Comparison of ENCODE assay signal across 16 cellular contexts in the genomic region with DNA sequence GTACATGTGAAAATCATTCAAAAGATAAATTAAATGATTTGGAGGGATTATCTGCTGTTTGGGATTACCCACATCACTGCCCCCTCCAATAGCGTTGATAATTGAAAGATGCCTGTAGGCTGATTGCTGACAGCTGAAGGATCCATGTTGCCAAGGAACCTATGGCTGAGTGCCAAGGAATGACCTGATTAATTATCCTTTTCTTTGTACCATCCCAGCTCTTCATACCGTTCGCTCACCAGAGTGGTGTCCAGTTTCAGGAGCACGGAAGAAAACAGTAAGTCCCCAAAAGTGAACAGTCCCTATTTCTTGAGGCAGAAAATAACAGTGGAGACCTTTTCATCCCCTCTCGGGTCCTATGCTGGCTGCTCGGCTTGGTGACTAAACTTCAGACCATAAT.
DNase-seq lines count a peak whose midpoint lies in the region; TF ChIP-seq lines count a peak whose summit lies in the region.
"Had no signal": no experiment of that assay in that cellular context is flagged by ENCODE, and none has a peak within 500 bp of the region (broad histone marks: within the 10 kb centered on the region; RNA-seq: fewer than 3 reads in every experiment).

No MANE protein-coding gene starts in this region.

- no peak overlapping the region for H3K4me3 ChIP-seq in skeletal muscle satellite cell (ENCODE audit: low read length)
- no peak overlapping the region for H3K4me3 ChIP-seq in thyroid gland (replicated peaks in 1 of 3)
- H3K4me3 ChIP-seq: SJSA1, vagina had no signal

- WGBS in thyroid gland, 2 donors: 76 to 79% methylated on average over 6 of the region's 6 CpGs

- H3K9ac ChIP-seq in skeletal muscle satellite cell (ENCODE audit: low read depth, low read length): no peak overlapping the region

- H3K27me3 ChIP-seq in skeletal muscle satellite cell (ENCODE audit: control insufficient read depth, insufficient read depth, low read length) (no peaks in the 10 kb centered on the region), thyroid gland (no peaks in the 10 kb centered on the region)
- H3K27me3 ChIP-seq: SJSA1, vagina had no signal

- peak overlapping the region; percentile 53 for H3K4me2 ChIP-seq in skeletal muscle satellite cell (ENCODE audit: low read length)

- DNase-seq in NCI-H82 (lab: John Stamatoyannopoulos, UW): peak; percentile 80
- no peak for DNase-seq in NCI-H82 treated with DMSO at 0.1 percent for 48 hours (lab: John Stamatoyannopoulos, UW; ENCODE audit: unreplicated experiment)
- DNase-seq in NCI-H345 treated with DMSO at 0.1 percent for 48 hours (lab: John Stamatoyannopoulos, UW; ENCODE audit: unreplicated experiment): peak; percentile 46
- DNase-seq in astrocyte of the hippocampus (ENCODE audit: low read depth, low spot score): peak; percentile 29
- DNase-seq in GM20000 (ENCODE audit: low spot score): no peak
- DNase-seq in activated T-cell treated with anti-CD3 and anti-CD28 coated beads for 4 hours: no peak
- DNase-seq in thyroid gland: no peak
- DNase-seq: ACHN; activated CD4-positive, alpha-beta T cell treated with anti-CD3 and anti-CD28 coated beads, Interleukin-2, amount 10 ng/mL, durations not matched to agents 7 days and 5 days; activated naive CD8-positive, alpha-beta T cell treated with anti-CD3 and anti-CD28 coated beads, Interleukin-2, amount 10 ng/mL, durations not matched to agents 7 days and 5 days; activated T-cell treated with anti-CD3 and anti-CD28 coated beads, Interleukin-2, amount 50 U/mL, for 24 hours; central memory CD4-positive, alpha-beta T cell; effector memory CD8-positive, alpha-beta T cell had no signal

- H3K36me3 ChIP-seq in skeletal muscle satellite cell (ENCODE audit: insufficient read depth, low read length) (no peaks in the 10 kb centered on the region), thyroid gland (no peaks in the 10 kb centered on the region)
- H3K36me3 ChIP-seq: SJSA1, vagina had no signal

- TF ChIP-seq CTCF in GM20000 (IDR thresholded peaks at IDR 0.05; ENCODE audit: extremely low read depth, missing control alignments): no peak
- TF ChIP-seq CTCF in thyroid gland (IDR thresholded peaks at IDR 0.05): no peak

- H3K4me1 ChIP-seq in skeletal muscle satellite cell (ENCODE audit: control insufficient read depth, insufficient read depth, low read length) (peaks cover 4% of the 10 kb centered on the region), thyroid gland (no peaks in the 10 kb centered on the region)
- H3K4me1 ChIP-seq: SJSA1, vagina had no signal

- H3K9me3 ChIP-seq in skeletal muscle satellite cell (replicated peaks; ENCODE audit: low read length) (no peaks in the 10 kb centered on the region), thyroid gland (no peaks in the 10 kb centered on the region)
- H3K9me3 ChIP-seq: SJSA1, vagina had no signal

- intact Hi-C loops in thyroid gland (cut with DNase I): no loop called here

- no peak for TF ChIP-seq POLR2A in thyroid gland (IDR thresholded peaks at IDR 0.05)

- H3K27ac ChIP-seq in thyroid gland: no peak overlapping the region
- H3K27ac ChIP-seq: SJSA1, vagina had no signal

Comparison
In these comparisons a context has a peak if more than half of its experiments do, and no peak if none do; other contexts are left out.
1. DNase-seq: peak in NCI-H82 (single experiment), NCI-H345 treated with DMSO at 0.1 percent for 48 hours (single experiment) and astrocyte of the hippocampus (single experiment); none in NCI-H82 treated with DMSO at 0.1 percent for 48 hours (single experiment), GM20000 (single experiment), activated T-cell treated with anti-CD3 and anti-CD28 coated beads for 4 hours (single experiment) and thyroid gland (0 of 2).